Comparison of ENCODE assay signal across 27 cellular contexts in the genomic region with DNA sequence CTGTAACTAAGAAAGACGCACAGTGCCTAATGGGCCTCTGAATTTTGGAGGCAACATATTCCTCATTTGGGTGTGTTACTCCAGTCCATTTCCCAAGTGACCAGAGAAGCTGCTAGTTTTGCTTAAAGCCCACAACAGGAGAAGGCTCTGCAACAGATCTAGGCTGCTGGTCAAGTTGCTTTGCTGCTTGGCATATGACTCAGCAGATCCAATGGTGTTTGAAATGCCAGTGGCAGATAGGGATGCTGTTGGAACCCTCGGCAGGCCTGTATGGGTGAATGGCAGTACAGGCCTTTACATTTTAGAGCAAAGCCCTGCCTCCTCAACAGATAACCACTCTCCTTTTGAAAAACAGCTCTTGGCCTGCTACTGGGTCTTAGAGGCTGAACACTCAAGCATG. TPM values are rescaled to one million over a fixed set of nuclear protein-coding genes. Genes with fewer than 3 reads are reported as not detected.
"Had no signal": no experiment of that assay in that cellular context is flagged by ENCODE, and none has a peak within 500 bp of the region (broad histone marks: within the 10 kb centered on the region; RNA-seq: fewer than 3 reads in every experiment).

No MANE protein-coding gene starts in this region.

- H3K4me1 ChIP-seq: left ventricle myocardium inferior, pancreas, prostate gland, spleen, suprapubic skin, tibial artery, upper lobe of right lung had no signal

- H3K4me3 ChIP-seq: hepatocyte, left ventricle myocardium inferior, lung, pancreas, prostate gland, spleen, suprapubic skin, thoracic aorta, tibial artery, upper lobe of right lung had no signal

- H3K79me2 ChIP-seq: hepatocyte had no signal

- H3K27ac Mint-ChIP-seq: mesothelial cell of epicardium; naive B cell; natural killer cell; stimulated activated effector memory CD8-positive, alpha-beta T cell treated with anti-CD3 and anti-CD28 coated beads, Interleukin-12 subunit alpha, Interleukin-12 subunit beta, amount 100 ng/mL, for 72 hours; stimulated activated naive CD8-positive, alpha-beta T cell treated with anti-CD3 and anti-CD28 coated beads, Interleukin-15, Interleukin-2, amounts not matched to agents 100 ng/mL and 50 ng/mL, for 24 hours had no signal

- H3K36me3 Mint-ChIP-seq: mesothelial cell of epicardium; naive B cell; natural killer cell; stimulated activated effector memory CD8-positive, alpha-beta T cell treated with anti-CD3 and anti-CD28 coated beads, Interleukin-12 subunit alpha, Interleukin-12 subunit beta, amount 100 ng/mL, for 72 hours had no signal

- H3K27me3 ChIP-seq: hepatocyte, pancreas, suprapubic skin, tibial artery, upper lobe of right lung had no signal

- H2AFZ ChIP-seq: hepatocyte had no signal

- FAIRE-seq: pancreas, small intestine, urothelium cell line had no signal

- H3K9me3 ChIP-seq: pancreas, prostate gland, suprapubic skin, thoracic aorta, tibial artery, upper lobe of right lung had no signal

- DNase-seq: islet precursor cell; left ventricle myocardium inferior; mesendoderm; naive B cell; natural killer cell; pancreas; posterior cingulate gyrus; retina; right cardiac atrium; small intestine; spleen; stimulated activated CD4-positive, alpha-beta T cell treated with anti-CD3 and anti-CD28 coated beads, Interleukin-4, amount 100 ng/mL, for 24 hours; stimulated activated naive CD4-positive, alpha-beta T cell; tibial artery; trophoblast cell; upper lobe of right lung had no signal

- ATAC-seq: pancreas; right cardiac atrium; sciatic nerve; stimulated activated effector memory CD8-positive, alpha-beta T cell treated with anti-CD3 and anti-CD28 coated beads, Interleukin-12 subunit alpha, Interleukin-12 subunit beta, amount 100 ng/mL, for 72 hours; upper lobe of right lung had no signal

- H3K4me2 ChIP-seq: hepatocyte had no signal

- H3K36me3 ChIP-seq: left ventricle myocardium inferior, pancreas, prostate gland, spleen, suprapubic skin, thoracic aorta, tibial artery, upper lobe of right lung had no signal

- H3K9me3 Mint-ChIP-seq: stimulated activated effector memory CD8-positive, alpha-beta T cell treated with anti-CD3 and anti-CD28 coated beads, Interleukin-12 subunit alpha, Interleukin-12 subunit beta, amount 100 ng/mL, for 72 hours had no signal

- H3K27ac ChIP-seq: hepatocyte, left ventricle myocardium inferior, pancreas, prostate gland, spleen, suprapubic skin, thoracic aorta, tibial artery, upper lobe of right lung had no signal

RNA-seq across cellular contexts. Expression of a gene that starts 36.2 kb away (rescaled TPM):
- total RNA-seq: mononuclear cell had no signal
